8 cellular contexts compared by ENCODE assay signal in the genomic region with DNA sequence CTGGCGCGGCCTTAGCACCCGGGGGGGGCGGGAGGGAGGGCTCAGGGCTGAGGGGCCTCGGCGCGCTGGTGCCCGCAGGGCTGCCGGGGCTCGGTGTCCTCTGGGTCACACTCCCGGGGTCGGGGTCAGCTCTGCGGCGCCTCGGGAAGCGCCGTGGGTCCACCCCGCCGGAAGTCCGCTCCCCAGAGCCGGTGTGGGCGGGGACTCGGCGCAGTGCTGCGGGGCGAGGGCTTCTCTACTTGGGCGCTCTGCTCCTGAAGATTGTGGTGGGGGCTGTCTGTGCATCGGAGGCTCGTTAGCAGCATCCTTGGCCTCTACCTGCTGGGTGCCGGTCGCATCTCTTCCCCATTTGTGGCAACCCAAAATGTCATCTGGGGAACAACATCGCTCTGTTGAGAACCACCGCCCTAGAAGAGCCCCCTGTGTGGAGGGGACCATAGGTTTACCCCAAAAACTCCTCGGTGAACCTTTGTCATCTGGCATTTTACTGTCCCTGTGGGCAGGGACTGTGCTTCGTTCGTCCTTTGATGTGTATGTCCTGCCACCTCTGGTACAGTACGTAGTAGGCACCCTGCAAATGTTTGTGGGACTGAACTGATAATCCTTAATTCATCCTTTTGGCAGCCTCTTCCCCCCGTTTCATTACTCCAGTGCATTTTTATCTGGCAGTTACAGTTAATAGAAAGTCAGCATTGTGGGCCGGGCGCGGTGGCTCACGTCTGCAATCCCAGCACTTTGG. TPM values are rescaled to one million over a fixed set of nuclear protein-coding genes. Genes with fewer than 3 reads are reported as not detected.
DNase-seq lines count a peak whose midpoint lies in the region; ATAC-seq and TF ChIP-seq lines count a peak whose summit lies in the region.

No MANE protein-coding gene starts in this region.

- no peaks in the 10 kb centered on the region for H3K27me3 ChIP-seq in vagina

- peak overlapping the region; percentile 82 for H3K27ac ChIP-seq in vagina

- ATAC-seq in GM18861 (IDR thresholded peaks at IDR 0.05; ENCODE audit: unreplicated experiment): peak; percentile 24
- ATAC-seq in HG03095 (IDR thresholded peaks at IDR 0.05; ENCODE audit: unreplicated experiment): peak; percentile 56
- peak; percentile 84 for ATAC-seq in Right ventricle myocardium superior (ENCODE audit: poor library complexity)

- peak; percentile 50 for DNase-seq in Ammon's horn (ENCODE audit: low spot score)
- DNase-seq in OCI-M1 (lab: John Stamatoyannopoulos, UW): peak; percentile 78
- peak; percentile 69 for DNase-seq in activated naive CD4-positive, alpha-beta T cell treated with Interleukin-2 at 50 U/mL for 16 hours
- peak; percentile 78 for DNase-seq in Right ventricle myocardium superior
- DNase-seq in posterior vena cava (ENCODE audit: low spot score): peak; percentile 89
- no peak for DNase-seq in vagina (ENCODE audit: extremely low spot score in 2 of 2)

- intact Hi-C loops in Right ventricle myocardium superior (cut with DNase I) (no loop called here), posterior vena cava (cut with DNase I) (loop anchor here in 1 of 2 donors (10.0 kb wide), 1 partner anchor 712 kb away; no protein-coding TSS in a partner anchor), vagina (cut with DNase I) (no loop called here)

- no peaks in the 10 kb centered on the region for H3K9me3 ChIP-seq in vagina

- no peak for TF ChIP-seq POLR2A in vagina (IDR thresholded peaks at IDR 0.05)

- H3K4me3 ChIP-seq in vagina: peak overlapping the region; percentile 68 to 80

- H3K4me1 ChIP-seq in vagina: peaks cover 44% of the 10 kb centered on the region

- TF ChIP-seq CTCF in vagina (IDR thresholded peaks at IDR 0.05): no peak

- H3K36me3 ChIP-seq in vagina: peaks cover 0 to under 1% of the 10 kb centered on the region in 2 donors

RNA-seq across cellular contexts. Expression of a gene that starts 0.6 kb away (rescaled TPM):
- 25.8 TPM for total RNA-seq in Right ventricle myocardium superior
- total RNA-seq in posterior vena cava: 10 to 100 TPM; 29.4 to 43.0 TPM
- total RNA-seq in vagina: 26.0 TPM

Comparison
In these comparisons a context has a peak if more than half of its experiments do, and no peak if none do; other contexts are left out.
1. DNase-seq: peak in Ammon's horn (single experiment), OCI-M1 (single experiment), activated naive CD4-positive, alpha-beta T cell treated with Interleukin-2 at 50 U/mL for 16 hours (single experiment), Right ventricle myocardium superior (single experiment) and posterior vena cava (single experiment); none in vagina (0 of 2).
2. ATAC-seq: peak in every context shown above with its lines; median percentile 84 in Right ventricle myocardium superior; 56 in HG03095; 24 in GM18861.